1 cellular context compared by ENCODE assay signal in the genomic region with DNA sequence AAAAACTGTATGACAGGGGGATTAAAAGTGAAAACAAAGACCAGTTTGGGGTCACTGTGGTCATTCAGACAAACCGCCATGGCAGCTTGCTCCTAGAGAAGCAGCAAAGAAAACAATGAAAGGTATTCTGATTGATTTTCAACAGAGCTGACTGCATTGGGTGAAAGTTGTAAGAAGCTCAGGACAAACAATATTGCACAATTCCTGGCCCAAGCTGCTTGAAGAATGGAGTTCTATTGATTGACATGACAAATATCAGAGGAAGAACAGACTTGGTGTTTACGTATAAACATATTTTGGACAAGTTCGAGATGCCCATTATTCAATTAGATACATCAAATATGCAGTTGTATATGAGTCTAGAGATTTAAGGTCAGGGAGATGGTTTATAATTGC.
TF ChIP-seq lines count a peak whose summit lies in the region.

No MANE protein-coding gene starts in this region.

TF ChIP-seq in HCT116, 20 proteins besides CTCF, POLR2A, EP300 and RAD21 (continued from another document):
- no peak for TF ChIP-seq ATF3 (IDR thresholded peaks at IDR 0.05)
